In genomic region chr3:122678496-122678895, GRCh38 we compare ENCODE assay signal across 9 cellular contexts. TPM values are rescaled to one million over a fixed set of nuclear protein-coding genes. Genes with fewer than 3 reads are reported as not detected.
DNase-seq lines count a peak whose midpoint lies in the region; ATAC-seq and TF ChIP-seq lines count a peak whose summit lies in the region.
"Had no signal": no experiment of that assay in that cellular context is flagged by ENCODE, and none has a peak within 500 bp of the region (broad histone marks: within the 10 kb centered on the region; RNA-seq: fewer than 3 reads in every experiment).

No MANE protein-coding gene starts in this region.

- peaks cover 0 to 47% (median 32%) of the 10 kb centered on the region in 5 donors for H3K4me1 ChIP-seq in subcutaneous abdominal adipose tissue (ENCODE audit: control insufficient read depth in 5 of 5, insufficient read depth in 5 of 5, low read length in 5 of 5)

- H3K36me3 Mint-ChIP-seq in T-helper 2 cell treated with Interferon-gamma antibody and Interleukin-4, amounts not matched to agents 5 μg/mL and 100 μg/mL, for 36 hours (ENCODE audit: low read depth) = peaks cover 12% of the 10 kb centered on the region
- H3K36me3 Mint-ChIP-seq in activated CD8-positive, alpha-beta T cell treated with anti-CD3 and anti-CD28 coated beads for 36 hours (ENCODE audit: low read depth) = peaks cover 10% of the 10 kb centered on the region

- H3K27ac ChIP-seq in layer of hippocampus (ENCODE audit: low read depth, low read length) (peak overlapping the region; percentile 20), subcutaneous abdominal adipose tissue (ENCODE audit: low read depth, low read length) (peak overlapping the region; percentile 97)
- H3K27ac ChIP-seq: SJSA1 had no signal

- DNase-seq in T-helper 2 cell treated with Interferon-gamma antibody and Interleukin-4, amounts not matched to agents 5 μg/mL and 100 μg/mL, for 36 hours (ENCODE audit: low spot score) = no peak
- no peak for DNase-seq in T-helper 2 cell
- no peak for DNase-seq in activated CD8-positive, alpha-beta T cell treated with anti-CD3 and anti-CD28 coated beads for 36 hours
- DNase-seq in NCI-H748 treated with DMSO at 0.1 percent for 48 hours (lab: John Stamatoyannopoulos, UW) = no peak
- DNase-seq in stimulated activated CD8-positive, alpha-beta memory T cell treated with anti-CD3 and anti-CD28 coated beads, Interleukin-4, amount 100 ng/mL, for 48 hours = no peak

- no peak for ATAC-seq in activated CD8-positive, alpha-beta T cell treated with anti-CD3 and anti-CD28 coated beads for 36 hours
- ATAC-seq in GM19351 (IDR thresholded peaks at IDR 0.05; ENCODE audit: unreplicated experiment) = no peak

- CTCF ChIA-PET in activated CD8-positive, alpha-beta T cell treated with anti-CD3 and anti-CD28 coated beads for 36 hours (lab: Charles Lee) = interaction anchor here (0.7 to 7.0 kb wide), 42 partner anchors 9 to 1132 kb away, joined by 3 to 244 read pairs (median 5); partner anchors contain the start of genes DTX3L, KPNA1, MIX23 and PARP9

- H3K27ac Mint-ChIP-seq in T-helper 2 cell treated with Interferon-gamma antibody and Interleukin-4, amounts not matched to agents 5 μg/mL and 100 μg/mL, for 36 hours = peak overlapping the region; percentile 13
- peak overlapping the region; percentile 2 for H3K27ac Mint-ChIP-seq in activated CD8-positive, alpha-beta T cell treated with anti-CD3 and anti-CD28 coated beads for 36 hours

- no peak for TF ChIP-seq CTCF in activated CD8-positive, alpha-beta T cell treated with anti-CD3 and anti-CD28 coated beads for 36 hours (IDR thresholded peaks at IDR 0.05)

- no peaks in the 10 kb centered on the region for H3K27me3 Mint-ChIP-seq in T-helper 2 cell treated with Interferon-gamma antibody and Interleukin-4, amounts not matched to agents 5 μg/mL and 100 μg/mL, for 36 hours (ENCODE audit: low read depth)
- no peaks in the 10 kb centered on the region for H3K27me3 Mint-ChIP-seq in activated CD8-positive, alpha-beta T cell treated with anti-CD3 and anti-CD28 coated beads for 36 hours

- POLR2A ChIA-PET in activated CD8-positive, alpha-beta T cell treated with anti-CD3 and anti-CD28 coated beads for 36 hours (lab: Charles Lee) = interaction anchor here (1.2 to 3.2 kb wide), 8 partner anchors 9 to 296 kb away, joined by 4 to 32 read pairs (median 6); partner anchors contain the start of genes DTX3L, MIX23 and PARP9

- H3K4me3 ChIP-seq in subcutaneous abdominal adipose tissue (ENCODE audit: low read depth in 1 of 5, low read length in 5 of 5) = peak overlapping the region in 4 of 5 donors; percentile 75 to 91 (median 85)

- peak overlapping the region in 1 of 5 donors; percentile 92 for H3K9ac ChIP-seq in subcutaneous abdominal adipose tissue (ENCODE audit: low read length in 5 of 5)

- H3K9me3 ChIP-seq in subcutaneous abdominal adipose tissue (ENCODE audit: control insufficient read depth in 5 of 5, low read length in 5 of 5) = no peaks in the 10 kb centered on the region
- H3K9me3 ChIP-seq: SJSA1 had no signal

- no peak overlapping the region for H3K4me3 Mint-ChIP-seq in T-helper 2 cell treated with Interferon-gamma antibody and Interleukin-4, amounts not matched to agents 5 μg/mL and 100 μg/mL, for 36 hours
- no peak overlapping the region for H3K4me3 Mint-ChIP-seq in activated CD8-positive, alpha-beta T cell treated with anti-CD3 and anti-CD28 coated beads for 36 hours

- H3K36me3 ChIP-seq in subcutaneous abdominal adipose tissue (ENCODE audit: control insufficient read depth in 5 of 5, insufficient read depth in 5 of 5, low read length in 5 of 5) = no peaks in the 10 kb centered on the region

- no peaks in the 10 kb centered on the region for H3K9me3 Mint-ChIP-seq in T-helper 2 cell treated with Interferon-gamma antibody and Interleukin-4, amounts not matched to agents 5 μg/mL and 100 μg/mL, for 36 hours
- no peaks in the 10 kb centered on the region for H3K9me3 Mint-ChIP-seq in activated CD8-positive, alpha-beta T cell treated with anti-CD3 and anti-CD28 coated beads for 36 hours

- peaks cover 43% of the 10 kb centered on the region for H3K4me1 Mint-ChIP-seq in T-helper 2 cell treated with Interferon-gamma antibody and Interleukin-4, amounts not matched to agents 5 μg/mL and 100 μg/mL, for 36 hours (ENCODE audit: low read depth)
- H3K4me1 Mint-ChIP-seq in activated CD8-positive, alpha-beta T cell treated with anti-CD3 and anti-CD28 coated beads for 36 hours (ENCODE audit: low read depth) = peaks cover 47% of the 10 kb centered on the region

- no peaks in the 10 kb centered on the region for H3K27me3 ChIP-seq in layer of hippocampus (ENCODE audit: control insufficient read depth, insufficient read depth, low read length)
- H3K27me3 ChIP-seq in subcutaneous abdominal adipose tissue (ENCODE audit: control insufficient read depth in 5 of 5, insufficient read depth in 4 of 5, low read length in 5 of 5) = no peaks in the 10 kb centered on the region
- H3K27me3 ChIP-seq: SJSA1 had no signal

- intact Hi-C loops in activated CD8-positive, alpha-beta T cell treated with anti-CD3 and anti-CD28 coated beads for 36 hours (cut with micrococcal nuclease) = loop anchor here (5.0 kb wide), 1 partner anchor 101 kb away; the partner anchor contains the start of gene PARP15

RNA-seq across cellular contexts. Expression of gene PARP14, which starts 2.1 kb away (rescaled TPM):
- 10 to 100 TPM; 53.1 to 53.3 TPM for total RNA-seq in activated CD8-positive, alpha-beta T cell treated with anti-CD3 and anti-CD28 coated beads for 36 hours
